Comparison of ENCODE assay signal across 23 cellular contexts in the genomic region with DNA sequence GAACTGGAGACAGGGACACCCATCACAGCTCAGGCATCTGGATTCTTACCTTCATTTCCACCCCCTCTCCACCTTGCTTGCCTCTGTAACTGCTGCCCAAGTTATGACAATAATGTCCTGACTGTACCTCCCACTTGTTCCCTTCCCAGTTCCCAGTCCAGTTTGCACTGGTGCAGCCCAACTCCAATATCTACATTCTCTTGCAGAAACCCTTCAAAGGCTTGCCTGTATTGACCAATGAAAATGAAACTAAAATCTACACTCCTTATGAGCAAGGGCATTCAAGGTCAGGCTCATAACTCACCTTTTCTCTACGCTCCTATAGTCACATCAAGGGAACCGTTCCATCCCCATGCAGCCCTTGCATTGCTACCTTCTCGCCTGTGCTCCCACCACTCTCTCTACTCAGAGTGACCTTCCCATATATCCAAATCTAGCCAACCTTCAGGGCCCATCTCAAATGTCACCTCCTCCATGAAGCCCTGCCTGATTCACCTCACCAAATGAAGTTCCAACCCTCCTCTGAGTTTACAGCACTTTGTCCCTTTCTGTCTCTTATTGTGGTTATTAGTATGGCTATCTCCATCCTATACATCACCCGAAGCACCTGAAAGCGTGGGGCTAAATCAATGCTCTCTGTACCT.
"Had no signal": no experiment of that assay in that cellular context is flagged by ENCODE, and none has a peak within 500 bp of the region (broad histone marks: within the 10 kb centered on the region; RNA-seq: fewer than 3 reads in every experiment).

No MANE protein-coding gene starts in this region.

- H3K27ac ChIP-seq: HL-60, KMS-11, SJSA1, SK-N-MC had no signal

- H3K9me3 ChIP-seq: SJSA1 had no signal

- H3K4me3 ChIP-seq: SJSA1, SK-N-MC had no signal

- H3K4me2 ChIP-seq: KMS-11 had no signal

- H3K9ac ChIP-seq: KMS-11 had no signal

- H3K4me1 ChIP-seq: SJSA1 had no signal

- DNase-seq: Kasumi-1, MV-4-11, NCI-H1048, NCI-H1105, NCI-H1417, NCI-H1436 treated with DMSO at 0.1 percent for 48 hours, NCI-H1694 treated with DMSO at 0.1 percent for 48 hours, NCI-H1930, NCI-H2081, NCI-H2107, NCI-H2227 treated with DMSO at 0.1 percent for 48 hours, NCI-H524 treated with DMSO at 0.1 percent for 48 hours, NCI-H69, NCI-H774, Right ventricle myocardium superior, RPMI8226, SIG-M5 had no signal

- FAIRE-seq: HTR-8/SVneo, RCC 7860 had no signal

- H3K36me3 ChIP-seq: SJSA1 had no signal

- H3K27me3 ChIP-seq: SJSA1 had no signal
